ENCODE assay signal across 1 cellular context in the genomic region with DNA sequence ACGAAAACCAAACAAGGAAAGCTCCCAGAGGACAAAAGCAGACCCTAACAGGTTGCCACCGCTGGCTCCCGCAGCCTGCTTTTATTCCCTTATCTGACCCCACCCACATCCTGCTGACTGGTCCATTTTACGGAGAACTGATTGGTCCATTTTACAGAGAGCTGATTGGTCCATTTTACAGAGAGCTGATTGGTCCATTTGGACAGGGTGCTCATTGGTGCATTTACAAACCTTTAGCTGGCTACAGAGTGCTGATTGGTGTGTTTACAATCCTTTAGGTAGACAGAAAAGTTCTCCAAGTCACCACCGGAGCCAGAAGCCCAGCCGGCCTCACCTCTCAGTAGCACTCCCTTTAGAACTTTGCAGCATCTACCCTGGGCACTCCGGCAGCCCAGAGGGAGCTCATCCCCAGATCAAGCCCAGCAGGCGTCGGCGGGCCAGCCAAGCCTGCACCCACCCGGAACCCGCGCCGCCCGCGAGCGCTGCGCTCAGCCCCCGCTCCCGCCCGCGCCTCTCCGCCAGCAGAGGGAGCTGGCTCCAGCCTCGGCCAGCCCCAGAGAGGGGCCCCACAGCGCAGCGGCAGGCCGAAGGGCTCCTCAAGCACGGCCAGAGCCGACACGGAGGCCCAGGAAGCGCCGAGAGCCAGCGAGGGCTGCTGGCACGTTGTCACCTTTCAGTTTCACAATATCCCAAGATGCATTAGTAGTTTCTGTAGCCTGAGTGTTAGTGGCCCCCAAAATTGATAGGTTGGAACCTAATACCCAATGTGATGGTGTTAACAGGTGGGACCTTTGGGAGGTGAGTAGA.
TF ChIP-seq lines count a peak whose summit lies in the region.

No MANE protein-coding gene starts in this region.

TF ChIP-seq in HepG2, 621 proteins besides CTCF, POLR2A, EP300 and RAD21 (continued from another document and continues in another):
- TF ChIP-seq, protein P1, sequence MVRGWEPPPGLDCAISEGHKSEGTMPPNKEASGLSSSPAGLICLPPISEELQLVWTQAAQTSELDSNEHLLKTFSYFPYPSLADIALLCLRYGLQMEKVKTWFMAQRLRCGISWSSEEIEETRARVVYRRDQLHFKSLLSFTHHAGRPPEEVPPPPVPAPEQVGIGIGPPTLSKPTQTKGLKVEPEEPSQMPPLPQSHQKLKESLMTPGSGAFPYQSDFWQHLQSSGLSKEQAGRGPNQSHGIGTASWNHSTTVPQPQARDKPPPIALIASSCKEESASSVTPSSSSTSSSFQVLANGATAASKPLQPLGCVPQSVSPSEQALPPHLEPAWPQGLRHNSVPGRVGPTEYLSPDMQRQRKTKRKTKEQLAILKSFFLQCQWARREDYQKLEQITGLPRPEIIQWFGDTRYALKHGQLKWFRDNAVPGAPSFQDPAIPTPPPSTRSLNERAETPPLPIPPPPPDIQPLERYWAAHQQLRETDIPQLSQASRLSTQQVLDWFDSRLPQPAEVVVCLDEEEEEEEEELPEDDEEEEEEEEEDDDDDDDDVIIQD (CRISPR knock-in tag; IDR thresholded peaks at IDR 0.05; ENCODE audit: low read depth), result no peak
- TF ChIP-seq CENPX (CRISPR knock-in tag; IDR thresholded peaks at IDR 0.05) (no peak), ZNF607 (CRISPR knock-in tag; IDR thresholded peaks at IDR 0.05; ENCODE audit: borderline replicate concordance) (0 out of 2 replicates have a peak, but pooled peaks have one; percentile 19), BORCS8-MEF2B (CRISPR knock-in tag; IDR thresholded peaks at IDR 0.05) (peak; percentile 55; the same call in 1 of the 2 replicates), ZXDC (CRISPR knock-in tag; IDR thresholded peaks at IDR 0.05) (0 out of 2 replicates have a peak, but pooled peaks have one; percentile 53), ZSCAN25 (CRISPR knock-in tag; IDR thresholded peaks at IDR 0.05) (0 out of 2 replicates have a peak, but pooled peaks have one; percentile 21), GTF3A (CRISPR knock-in tag; conservative IDR thresholded peaks at IDR 0.05) (no peak), ZNF580 (CRISPR knock-in tag; IDR thresholded peaks at IDR 0.05; ENCODE audit: borderline replicate concordance, low read depth) (no peak), ZNF10 (CRISPR knock-in tag; IDR thresholded peaks at IDR 0.05; ENCODE audit: borderline replicate concordance, low read depth) (no peak), TOPORS (CRISPR knock-in tag; IDR thresholded peaks at IDR 0.05) (no peak), ZNF230 (CRISPR knock-in tag; IDR thresholded peaks at IDR 0.05) (no peak), ZEB1 (IDR thresholded peaks at IDR 0.05; ENCODE audit: insufficient replicate concordance, low read depth) (no peak), TFDP1 (CRISPR knock-in tag; IDR thresholded peaks at IDR 0.05; ENCODE audit: borderline replicate concordance) (peak; percentile 42; the same call in 1 of the 2 replicates), IRX3 (CRISPR knock-in tag; IDR thresholded peaks at IDR 0.05; ENCODE audit: borderline replicate concordance, low read depth) (no peak), ATF7-NPFF (CRISPR knock-in tag; IDR thresholded peaks at IDR 0.05; ENCODE audit: low read depth) (0 out of 2 replicates have a peak, but pooled peaks have one; percentile 43), ZNF766 (CRISPR knock-in tag; IDR thresholded peaks at IDR 0.05; ENCODE audit: borderline replicate concordance) (no peak), ZFP90 (CRISPR knock-in tag; IDR thresholded peaks at IDR 0.05; ENCODE audit: borderline replicate concordance) (no peak), NPAS2 (CRISPR knock-in tag; IDR thresholded peaks at IDR 0.05; ENCODE audit: borderline replicate concordance) (no peak), ZNF772 (CRISPR knock-in tag; IDR thresholded peaks at IDR 0.05) (peak; percentile 45; the same call in 1 of the 2 replicates), FUBP1 (CRISPR knock-in tag; IDR thresholded peaks at IDR 0.05; ENCODE audit: borderline replicate concordance) (no peak), SIN3A (IDR thresholded peaks at IDR 0.05; ENCODE audit: borderline replicate concordance, low read depth, low read length) (no peak), BCL3 (CRISPR knock-in tag; IDR thresholded peaks at IDR 0.05) (peak; percentile 65; the same call in 1 of the 2 replicates), ZNF446 (CRISPR knock-in tag; IDR thresholded peaks at IDR 0.05) (no peak), SETDB1 (CRISPR knock-in tag; IDR thresholded peaks at IDR 0.05; ENCODE audit: borderline replicate concordance) (no peak), ZNF33B (CRISPR knock-in tag; IDR thresholded peaks at IDR 0.05) (no peak), HMGXB4 (CRISPR knock-in tag; IDR thresholded peaks at IDR 0.05; ENCODE audit: borderline replicate concordance in 1 of 2, low read depth in 1 of 2) (peak; percentile 29 to 79; a peak in 3 of 4 replicates), MAZ (IDR thresholded peaks at IDR 0.05; ENCODE audit: borderline replicate concordance, low read depth, low read length) (peak; percentile 81), MAZ (CRISPR knock-in tag; IDR thresholded peaks at IDR 0.05; ENCODE audit: low read depth) (peak; percentile 89), XRCC5 (optimal IDR thresholded peaks at IDR 0.05; ENCODE audit: low read length) (peak; percentile 80), CBX5 (CRISPR knock-in tag; IDR thresholded peaks at IDR 0.05; ENCODE audit: borderline replicate concordance) (no peak), RNF2 (conservative IDR thresholded peaks at IDR 0.05; ENCODE audit: low read depth) (0 out of 2 replicates have a peak, but pooled peaks have one; percentile 45)
- TF ChIP-seq, protein P2, sequence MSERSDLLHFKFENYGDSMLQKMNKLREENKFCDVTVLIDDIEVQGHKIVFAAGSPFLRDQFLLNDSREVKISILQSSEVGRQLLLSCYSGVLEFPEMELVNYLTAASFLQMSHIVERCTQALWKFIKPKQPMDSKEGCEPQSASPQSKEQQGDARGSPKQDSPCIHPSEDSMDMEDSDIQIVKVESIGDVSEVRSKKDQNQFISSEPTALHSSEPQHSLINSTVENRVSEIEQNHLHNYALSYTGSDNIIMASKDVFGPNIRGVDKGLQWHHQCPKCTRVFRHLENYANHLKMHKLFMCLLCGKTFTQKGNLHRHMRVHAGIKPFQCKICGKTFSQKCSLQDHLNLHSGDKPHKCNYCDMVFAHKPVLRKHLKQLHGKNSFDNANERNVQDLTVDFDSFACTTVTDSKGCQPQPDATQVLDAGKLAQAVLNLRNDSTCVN (CRISPR knock-in tag; IDR thresholded peaks at IDR 0.05; ENCODE audit: borderline replicate concordance), result no peak
- TF ChIP-seq, protein P3, sequence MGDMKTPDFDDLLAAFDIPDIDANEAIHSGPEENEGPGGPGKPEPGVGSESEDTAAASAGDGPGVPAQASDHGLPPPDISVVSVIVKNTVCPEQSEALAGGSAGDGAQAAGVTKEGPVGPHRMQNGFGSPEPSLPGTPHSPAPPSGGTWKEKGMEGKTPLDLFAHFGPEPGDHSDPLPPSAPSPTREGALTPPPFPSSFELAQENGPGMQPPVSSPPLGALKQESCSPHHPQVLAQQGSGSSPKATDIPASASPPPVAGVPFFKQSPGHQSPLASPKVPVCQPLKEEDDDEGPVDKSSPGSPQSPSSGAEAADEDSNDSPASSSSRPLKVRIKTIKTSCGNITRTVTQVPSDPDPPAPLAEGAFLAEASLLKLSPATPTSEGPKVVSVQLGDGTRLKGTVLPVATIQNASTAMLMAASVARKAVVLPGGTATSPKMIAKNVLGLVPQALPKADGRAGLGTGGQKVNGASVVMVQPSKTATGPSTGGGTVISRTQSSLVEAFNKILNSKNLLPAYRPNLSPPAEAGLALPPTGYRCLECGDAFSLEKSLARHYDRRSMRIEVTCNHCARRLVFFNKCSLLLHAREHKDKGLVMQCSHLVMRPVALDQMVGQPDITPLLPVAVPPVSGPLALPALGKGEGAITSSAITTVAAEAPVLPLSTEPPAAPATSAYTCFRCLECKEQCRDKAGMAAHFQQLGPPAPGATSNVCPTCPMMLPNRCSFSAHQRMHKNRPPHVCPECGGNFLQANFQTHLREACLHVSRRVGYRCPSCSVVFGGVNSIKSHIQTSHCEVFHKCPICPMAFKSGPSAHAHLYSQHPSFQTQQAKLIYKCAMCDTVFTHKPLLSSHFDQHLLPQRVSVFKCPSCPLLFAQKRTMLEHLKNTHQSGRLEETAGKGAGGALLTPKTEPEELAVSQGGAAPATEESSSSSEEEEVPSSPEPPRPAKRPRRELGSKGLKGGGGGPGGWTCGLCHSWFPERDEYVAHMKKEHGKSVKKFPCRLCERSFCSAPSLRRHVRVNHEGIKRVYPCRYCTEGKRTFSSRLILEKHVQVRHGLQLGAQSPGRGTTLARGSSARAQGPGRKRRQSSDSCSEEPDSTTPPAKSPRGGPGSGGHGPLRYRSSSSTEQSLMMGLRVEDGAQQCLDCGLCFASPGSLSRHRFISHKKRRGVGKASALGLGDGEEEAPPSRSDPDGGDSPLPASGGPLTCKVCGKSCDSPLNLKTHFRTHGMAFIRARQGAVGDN (CRISPR knock-in tag; IDR thresholded peaks at IDR 0.05), result peak; percentile 80
